13 cellular contexts compared by ENCODE assay signal in the genomic region with DNA sequence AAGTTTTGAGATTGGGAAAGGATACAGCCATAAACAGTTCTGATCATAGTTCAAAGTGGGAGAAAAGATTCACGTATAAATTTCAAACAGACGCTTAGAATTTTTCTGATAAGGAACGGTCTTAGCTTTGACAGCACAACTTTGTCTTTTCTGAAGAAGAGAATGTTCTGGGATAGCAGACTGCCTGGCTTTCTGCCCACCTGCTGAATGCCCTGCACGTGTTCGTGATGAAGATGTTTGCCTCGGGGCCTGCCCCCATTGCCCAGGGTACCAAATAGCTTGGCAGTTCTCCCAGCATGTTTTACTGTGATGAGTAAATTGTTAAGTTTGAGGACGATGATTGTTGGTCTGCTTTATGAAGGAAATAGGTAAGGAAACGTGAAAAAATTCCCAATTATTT. TPM values are rescaled to one million over a fixed set of nuclear protein-coding genes. Genes with fewer than 3 reads are reported as not detected.
DNase-seq lines count a peak whose midpoint lies in the region; ATAC-seq and TF ChIP-seq lines count a peak whose summit lies in the region.
"Had no signal": no experiment of that assay in that cellular context is flagged by ENCODE, and none has a peak within 500 bp of the region (broad histone marks: within the 10 kb centered on the region; RNA-seq: fewer than 3 reads in every experiment).

No MANE protein-coding gene starts in this region.

- peak; percentile 42 for DNase-seq in AG08396 (ENCODE audit: low spot score)
- peak; percentile 95 for DNase-seq in M059J (ENCODE audit: low read depth)
- DNase-seq in epithelial cell of esophagus (ENCODE audit: low read depth): peak; percentile 38
- no peak for DNase-seq in naive thymus-derived CD4-positive, alpha-beta T cell
- DNase-seq in OCI-M2 (lab: John Stamatoyannopoulos, UW; ENCODE audit: unreplicated experiment): no peak
- DNase-seq in HPDE6-E6E7 (ENCODE audit: extremely low spot score): no peak
- DNase-seq: activated T-cell treated with anti-CD3 and anti-CD28 coated beads for 4 hours; stimulated activated naive CD4-positive, alpha-beta T cell treated with Interleukin-2 at 50 U/mL for 16 hours; T-helper 1 cell had no signal

- peak overlapping the region in 5 of 9 donors; percentile 15 to 60 (median 50) for H3K27ac Mint-ChIP-seq in naive thymus-derived CD4-positive, alpha-beta T cell
- H3K27ac Mint-ChIP-seq: dendritic cell treated with granulocyte-macrophage colony-stimulating factor and Interleukin-4, amounts not matched to agents 40 ng/mL and 50 ng/mL, for 4 days had no signal

- H3K9me3 ChIP-seq in naive thymus-derived CD4-positive, alpha-beta T cell (ENCODE audit: control insufficient read depth in 2 of 3, low read length in 3 of 3): no peaks in the 10 kb centered on the region

- POLR2A ChIA-PET in naive thymus-derived CD4-positive, alpha-beta T cell (lab: Charles Lee): interaction anchor here (0.6 to 0.7 kb wide), 2 partner anchors 646 to 1024 kb away, joined by 3 to 4 read pairs; no protein-coding TSS in a partner anchor

- no peak for TF ChIP-seq CTCF in epithelial cell of esophagus (IDR thresholded peaks at IDR 0.05; ENCODE audit: insufficient read depth, low read depth, low read length, missing control alignments)

- intact Hi-C loops in naive thymus-derived CD4-positive, alpha-beta T cell (cut with micrococcal nuclease): loop anchor here in 1 of 2 donors (10.0 kb wide), 2 partner anchors 189 to 979 kb away; a partner anchor contains a TSS

- peaks cover 36 to 73% (median 67%) of the 10 kb centered on the region in 7 donors for H3K4me1 Mint-ChIP-seq in naive thymus-derived CD4-positive, alpha-beta T cell

- H3K27ac ChIP-seq in naive thymus-derived CD4-positive, alpha-beta T cell (ENCODE audit: low read depth, low read length): no peak overlapping the region

- peaks cover 7 to 36% (median 15%) of the 10 kb centered on the region in 5 donors for H3K36me3 Mint-ChIP-seq in naive thymus-derived CD4-positive, alpha-beta T cell

- H3K27me3 Mint-ChIP-seq in naive thymus-derived CD4-positive, alpha-beta T cell: no peaks in the 10 kb centered on the region
- H3K27me3 Mint-ChIP-seq: dendritic cell treated with granulocyte-macrophage colony-stimulating factor and Interleukin-4, amounts not matched to agents 40 ng/mL and 50 ng/mL, for 4 days had no signal

- peaks cover 10 to 15% of the 10 kb centered on the region in 2 donors for H3K4me1 ChIP-seq in naive thymus-derived CD4-positive, alpha-beta T cell (ENCODE audit: control insufficient read depth in 2 of 2, insufficient read depth in 2 of 2, low read length in 2 of 2)

- no peak overlapping the region for H3K4me3 ChIP-seq in epithelial cell of esophagus (ENCODE audit: low read length)
- H3K4me3 ChIP-seq in naive thymus-derived CD4-positive, alpha-beta T cell (ENCODE audit: low read length): no peak overlapping the region

- CTCF ChIA-PET in naive thymus-derived CD4-positive, alpha-beta T cell (lab: Charles Lee): no interaction called here

- ATAC-seq in naive thymus-derived CD4-positive, alpha-beta T cell: no peak
- ATAC-seq in HG03571 (IDR thresholded peaks at IDR 0.05; ENCODE audit: unreplicated experiment): no peak
- ATAC-seq in GM21825 (IDR thresholded peaks at IDR 0.05; ENCODE audit: unreplicated experiment): no peak
- ATAC-seq: HCT116 had no signal

- H3K9me3 Mint-ChIP-seq in naive thymus-derived CD4-positive, alpha-beta T cell: no peaks in the 10 kb centered on the region
- H3K9me3 Mint-ChIP-seq: dendritic cell treated with granulocyte-macrophage colony-stimulating factor and Interleukin-4, amounts not matched to agents 40 ng/mL and 50 ng/mL, for 4 days had no signal

- peaks cover 0 to 31% (median 3%) of the 10 kb centered on the region in 3 experiments for H3K36me3 ChIP-seq in naive thymus-derived CD4-positive, alpha-beta T cell (ENCODE audit: control insufficient read depth in 2 of 3, insufficient read depth in 3 of 3, low read length in 3 of 3)

- H3K27me3 ChIP-seq in naive thymus-derived CD4-positive, alpha-beta T cell (ENCODE audit: control insufficient read depth in 2 of 2, insufficient read depth in 2 of 2, low read length in 2 of 2): no peaks in the 10 kb centered on the region

- peak overlapping the region in 2 of 10 donors; percentile 1 to 36 for H3K4me3 Mint-ChIP-seq in naive thymus-derived CD4-positive, alpha-beta T cell
- H3K4me3 Mint-ChIP-seq: dendritic cell treated with granulocyte-macrophage colony-stimulating factor and Interleukin-4, amounts not matched to agents 40 ng/mL and 50 ng/mL, for 4 days had no signal

RNA-seq across cellular contexts. Expression of a gene that starts 4.6 kb away (rescaled TPM):
- 184 and 206 TPM in 2 replicates for total RNA-seq in M059J (2014; rRNA removed; shearing (Covaris generic))
- total RNA-seq in naive thymus-derived CD4-positive, alpha-beta T cell: 10 to 100 TPM; 27.3 to 39.4 (median 35.1) TPM
- 100 to 1,000 TPM; 201 to 233 TPM for polyA plus RNA-seq in naive thymus-derived CD4-positive, alpha-beta T cell

Comparison
In these comparisons a context has a peak if more than half of its experiments do, and no peak if none do; other contexts are left out.
1. DNase-seq: peak in AG08396 (single experiment), M059J (single experiment) and epithelial cell of esophagus (single experiment); none in naive thymus-derived CD4-positive, alpha-beta T cell (0 of 9), OCI-M2 (single experiment) and HPDE6-E6E7 (single experiment).